20 cellular contexts compared by ENCODE assay signal in the genomic region with DNA sequence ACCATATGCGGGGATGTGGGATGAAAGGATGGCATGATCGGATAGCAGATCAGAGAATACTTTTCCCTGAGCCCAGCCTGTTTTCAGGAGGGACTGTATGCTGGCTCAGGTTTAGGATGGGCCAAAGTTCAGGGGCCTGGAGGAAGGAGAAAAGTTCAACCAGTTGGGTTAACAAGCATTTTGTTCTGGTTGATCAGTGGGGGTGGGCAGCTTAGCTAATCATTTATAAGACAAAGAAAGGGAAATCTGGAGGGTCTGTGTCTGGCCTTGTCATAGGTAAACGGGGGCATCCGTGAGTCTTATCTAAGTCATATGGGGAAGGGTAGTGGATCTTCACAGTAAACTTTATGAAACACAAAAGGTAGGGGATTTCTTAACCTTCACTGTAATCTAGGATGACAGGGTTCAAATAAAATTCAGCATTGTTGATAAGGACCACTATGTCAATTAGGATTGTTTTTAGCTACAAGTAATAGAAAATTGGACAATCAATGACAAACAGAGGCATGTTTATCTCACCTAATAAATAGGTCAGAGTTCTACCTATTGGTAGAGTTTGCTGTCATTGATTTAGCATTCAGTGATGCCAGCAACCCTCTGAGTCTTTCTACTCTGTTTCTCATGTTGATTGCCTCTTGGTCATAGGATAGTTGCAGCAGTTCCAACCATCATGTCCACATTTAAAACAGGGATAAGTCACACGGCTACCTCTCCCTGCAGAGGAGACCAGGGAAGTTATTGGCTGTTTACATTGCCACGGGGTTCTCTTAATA. TPM values are rescaled to one million over a fixed set of nuclear protein-coding genes. Genes with fewer than 3 reads are reported as not detected.
DNase-seq lines count a peak whose midpoint lies in the region; ATAC-seq, FAIRE-seq and TF ChIP-seq lines count a peak whose summit lies in the region.
"Had no signal": no experiment of that assay in that cellular context is flagged by ENCODE, and none has a peak within 500 bp of the region (broad histone marks: within the 10 kb centered on the region; RNA-seq: fewer than 3 reads in every experiment).

No MANE protein-coding gene starts in this region.

- H4K20me1 ChIP-seq in osteoblast (ENCODE audit: insufficient read depth, low read length): peaks cover 31% of the 10 kb centered on the region

- intact Hi-C loops in kidney (cut with DNase I): no loop called here
- intact Hi-C loops in CD8-positive, alpha-beta T cell (cut with DNase I, micrococcal nuclease): no loop called here

- no peak for ATAC-seq in A549
- no peak for ATAC-seq in CD8-positive, alpha-beta T cell

- H3K36me3 ChIP-seq in kidney (ENCODE audit: control insufficient read depth in 1 of 2, insufficient read depth in 2 of 2, low read length in 2 of 2) (no peaks in the 10 kb centered on the region), liver (ENCODE audit: control insufficient read depth in 4 of 4, insufficient read depth in 3 of 4, low read depth in 1 of 4, low read length in 3 of 4) (peaks cover 0 to 1% (median 0%) of the 10 kb centered on the region in 4 donors), osteoblast (ENCODE audit: insufficient read depth, low read length) (no peaks in the 10 kb centered on the region), MG63 (no peaks in the 10 kb centered on the region)
- no peaks in the 10 kb centered on the region for H3K36me3 ChIP-seq in CD8-positive, alpha-beta T cell (ENCODE audit: insufficient read depth, low read length)
- H3K36me3 ChIP-seq: HAP-1 had no signal

- no peaks in the 10 kb centered on the region for H3K27me3 Mint-ChIP-seq in CD8-positive, alpha-beta T cell (ENCODE audit: low read depth)
- no peaks in the 10 kb centered on the region for H3K27me3 Mint-ChIP-seq in activated CD4-positive, alpha-beta T cell treated with anti-CD3 and anti-CD28 coated beads, Interleukin-2, amount 10 ng/mL, durations not matched to agents 7 days and 5 days
- H3K27me3 Mint-ChIP-seq: CD4-positive, alpha-beta T cell had no signal

- no peak overlapping the region for H3K4me3 Mint-ChIP-seq in CD8-positive, alpha-beta T cell
- no peak overlapping the region for H3K4me3 Mint-ChIP-seq in activated CD4-positive, alpha-beta T cell treated with anti-CD3 and anti-CD28 coated beads, Interleukin-2, amount 10 ng/mL, durations not matched to agents 7 days and 5 days
- H3K4me3 Mint-ChIP-seq: CD4-positive, alpha-beta T cell; HFFc6 had no signal

- POLR2A ChIA-PET in A549 (lab: Yijun Ruan, JAX): interaction anchor here (1.5 kb wide), 1 partner anchor 11 kb away, joined by 4 read pairs; a partner anchor contains a TSS
- POLR2A ChIA-PET in CD8-positive, alpha-beta T cell (lab: Charles Lee): no interaction called here
- POLR2A ChIA-PET in activated CD4-positive, alpha-beta T cell treated with anti-CD3 and anti-CD28 coated beads, Interleukin-2, amount 10 ng/mL, durations not matched to agents 7 days and 5 days (lab: Charles Lee): no interaction called here

- H3K4me1 Mint-ChIP-seq in CD8-positive, alpha-beta T cell (ENCODE audit: low read depth): no peaks in the 10 kb centered on the region
- peaks cover 2% of the 10 kb centered on the region for H3K4me1 Mint-ChIP-seq in activated CD4-positive, alpha-beta T cell treated with anti-CD3 and anti-CD28 coated beads, Interleukin-2, amount 10 ng/mL, durations not matched to agents 7 days and 5 days

- H3K27me3 ChIP-seq in liver (ENCODE audit: control insufficient read depth in 4 of 4, insufficient read depth in 4 of 4, low read length in 3 of 4) (no peaks in the 10 kb centered on the region), osteoblast (ENCODE audit: insufficient read depth, low read length) (no peaks in the 10 kb centered on the region), MG63 (no peaks in the 10 kb centered on the region)
- H3K27me3 ChIP-seq in CD8-positive, alpha-beta T cell (ENCODE audit: insufficient read depth, low read length): no peaks in the 10 kb centered on the region
- H3K27me3 ChIP-seq: BLaER1 treated with 17β-estradiol and CSF1 and Interleukin-3, amounts not matched to agents 10 nM and 100 nM had no signal

- H3K27ac Mint-ChIP-seq in CD8-positive, alpha-beta T cell: no peak overlapping the region
- no peak overlapping the region for H3K27ac Mint-ChIP-seq in activated CD4-positive, alpha-beta T cell treated with anti-CD3 and anti-CD28 coated beads, Interleukin-2, amount 10 ng/mL, durations not matched to agents 7 days and 5 days
- H3K27ac Mint-ChIP-seq: CD4-positive, alpha-beta T cell; HFFc6 had no signal

- FAIRE-seq in A549 (lab: Jason Lieb, UNC): peak; percentile 46
- FAIRE-seq in kidney (lab: Jason Lieb, UNC): no peak
- FAIRE-seq: GM12891, GM19239, H1 had no signal

- TF ChIP-seq CTCF in A549 (IDR thresholded peaks at IDR 0.05) (no peak), kidney (IDR thresholded peaks at IDR 0.05; ENCODE audit: borderline replicate concordance, extremely low read depth, insufficient read depth) (no peak), liver (IDR thresholded peaks at IDR 0.05; ENCODE audit: low read depth, low read length, missing input control) (no peak), osteoblast (IDR thresholded peaks at IDR 0.05; ENCODE audit: extremely low read depth, low read depth, low read length) (no peak)
- no peak for TF ChIP-seq CTCF in CD8-positive, alpha-beta T cell (IDR thresholded peaks at IDR 0.05)

- H3K9me3 Mint-ChIP-seq in CD8-positive, alpha-beta T cell: no peaks in the 10 kb centered on the region
- H3K9me3 Mint-ChIP-seq in activated CD4-positive, alpha-beta T cell treated with anti-CD3 and anti-CD28 coated beads, Interleukin-2, amount 10 ng/mL, durations not matched to agents 7 days and 5 days: peaks cover 2% of the 10 kb centered on the region
- H3K9me3 Mint-ChIP-seq: CD4-positive, alpha-beta T cell; HFFc6 had no signal

- H3K4me2 ChIP-seq in A549: no peak overlapping the region
- no peak overlapping the region for H3K4me2 ChIP-seq in osteoblast (ENCODE audit: insufficient read depth, low read length)

- peaks cover 75% of the 10 kb centered on the region for H3K79me2 ChIP-seq in osteoblast (ENCODE audit: insufficient read depth, low read length)

- H3K9me3 ChIP-seq in A549 (no peaks in the 10 kb centered on the region), kidney (ENCODE audit: control insufficient read depth in 1 of 2, low read length in 2 of 2) (no peaks in the 10 kb centered on the region), liver (ENCODE audit: control insufficient read depth in 4 of 4, low read length in 3 of 4) (no peaks in the 10 kb centered on the region), osteoblast (ENCODE audit: low read depth, low read length) (no peaks in the 10 kb centered on the region), MG63 (no peaks in the 10 kb centered on the region)
- H3K9me3 ChIP-seq in CD8-positive, alpha-beta T cell (ENCODE audit: low read length): no peaks in the 10 kb centered on the region
- H3K9me3 ChIP-seq: HAP-1 had no signal

- H2AFZ ChIP-seq in osteoblast (ENCODE audit: low read length): no peak overlapping the region

- TF ChIP-seq POLR2A in A549 (IDR thresholded peaks at IDR 0.05; ENCODE audit: low read length): no peak

- no peak for DNase-seq in A549 (ENCODE audit: low read depth in 1 of 2, low spot score in 1 of 2)
- no peak for DNase-seq in kidney
- DNase-seq in osteoblast (ENCODE audit: insufficient read length, low spot score, missing footprints): peak; percentile 4
- no peak for DNase-seq in activated T-cell treated with anti-CD3 and anti-CD28 coated beads, Interleukin-2, amount 50 U/mL, for 1 hour
- DNase-seq in MG63: no peak
- no peak for DNase-seq in CD8-positive, alpha-beta T cell
- no peak for DNase-seq in activated CD4-positive, alpha-beta T cell treated with anti-CD3 and anti-CD28 coated beads, Interleukin-2, amount 10 ng/mL, durations not matched to agents 7 days and 5 days
- DNase-seq: 8988T; ACHN; CD4-positive, alpha-beta T cell; DMS79; EL; HFFc6 had no signal

- H3K27ac ChIP-seq in A549 (no peak overlapping the region), kidney (ENCODE audit: low read depth in 2 of 2, low read length in 2 of 2) (no peak overlapping the region), liver (ENCODE audit: low read depth in 1 of 2, low read length in 2 of 2) (peak overlapping the region; percentile 66 to 69), osteoblast (ENCODE audit: low read depth, low read length) (no peak overlapping the region)
- H3K27ac ChIP-seq in CD8-positive, alpha-beta T cell (ENCODE audit: low read depth, low read length): no peak overlapping the region
- H3K27ac ChIP-seq: BLaER1 treated with 17β-estradiol and CSF1 and Interleukin-3, amounts not matched to agents 10 nM and 100 nM; HL-60 had no signal

- H3K4me1 ChIP-seq in A549 (no peaks in the 10 kb centered on the region), kidney (ENCODE audit: control insufficient read depth in 1 of 2, insufficient read depth in 1 of 2, low read depth in 1 of 2, low read length in 2 of 2) (peaks cover 6 to 11% of the 10 kb centered on the region in 2 donors), liver (ENCODE audit: control insufficient read depth in 4 of 4, insufficient read depth in 4 of 4, low read length in 3 of 4) (peaks cover 5 to 55% (median 27%) of the 10 kb centered on the region in 4 donors), osteoblast (ENCODE audit: insufficient read depth, low read length) (peaks cover 8% of the 10 kb centered on the region)
- no peaks in the 10 kb centered on the region for H3K4me1 ChIP-seq in CD8-positive, alpha-beta T cell (ENCODE audit: insufficient read depth, low read length)
- H3K4me1 ChIP-seq: HAP-1 had no signal

- TF ChIP-seq RAD21 in A549 (conservative IDR thresholded peaks at IDR 0.05 in 1 of 2, IDR thresholded peaks at IDR 0.05 in 1 of 2): no peak
- peak in 1 of 2 donors; percentile 59 for TF ChIP-seq RAD21 in liver (IDR thresholded peaks at IDR 0.05)

- 83% methylated on average over 6 of the region's 6 CpGs for WGBS in A549 (ENCODE audit: missing lambda C conversion rate)
- WGBS in liver: 40% methylated on average over 6 of the region's 6 CpGs

- H3K4me3 ChIP-seq in A549 (no peak overlapping the region), kidney (ENCODE audit: low read length in 2 of 2) (peak overlapping the region; percentile 6 to 24), liver (ENCODE audit: low read depth in 1 of 3, low read length in 3 of 3) (peak overlapping the region in 2 of 3 donors; percentile 3 to 4), osteoblast (ENCODE audit: insufficient read depth, low read length) (no peak overlapping the region), MG63 (no peak overlapping the region)
- H3K4me3 ChIP-seq in CD8-positive, alpha-beta T cell (ENCODE audit: low read depth, low read length): no peak overlapping the region
- H3K4me3 ChIP-seq: BLaER1 treated with 17β-estradiol and CSF1 and Interleukin-3, amounts not matched to agents 10 nM and 100 nM; HAP-1 had no signal

- H3K9ac ChIP-seq in kidney (ENCODE audit: low read length in 2 of 2) (no peak overlapping the region), liver (ENCODE audit: low read depth in 1 of 2, low read length in 2 of 2) (peak overlapping the region in 1 of 2 donors; percentile 79)
- H3K9ac ChIP-seq: BLaER1 treated with 17β-estradiol and CSF1 and Interleukin-3, amounts not matched to agents 10 nM and 100 nM had no signal

- H3K36me3 Mint-ChIP-seq in CD8-positive, alpha-beta T cell: peaks cover 2% of the 10 kb centered on the region
- no peaks in the 10 kb centered on the region for H3K36me3 Mint-ChIP-seq in activated CD4-positive, alpha-beta T cell treated with anti-CD3 and anti-CD28 coated beads, Interleukin-2, amount 10 ng/mL, durations not matched to agents 7 days and 5 days (ENCODE audit: low read depth)

- no peak for TF ChIP-seq EP300 in A549 (IDR thresholded peaks at IDR 0.05)

- CTCF ChIA-PET in A549 (lab: Yijun Ruan, JAX): interaction anchor here (3.0 to 7.0 kb wide), 3 partner anchors 8 to 235 kb away, joined by 12 to 36 read pairs (median 19); a partner anchor contains a TSS
- CTCF ChIA-PET in CD8-positive, alpha-beta T cell (lab: Charles Lee): interaction anchor here (0.6 kb wide), 1 partner anchor 12 kb away, joined by 3 read pairs; no protein-coding TSS in a partner anchor
- CTCF ChIA-PET in activated CD4-positive, alpha-beta T cell treated with anti-CD3 and anti-CD28 coated beads, Interleukin-2, amount 10 ng/mL, durations not matched to agents 7 days and 5 days (lab: Charles Lee): interaction anchor here (1.2 kb wide), 1 partner anchor 11 kb away, joined by 3 read pairs; no protein-coding TSS in a partner anchor

RNA-seq across cellular contexts. Expression of a gene that starts 11.4 kb away (rescaled TPM):
- 28.0 and 31.5 TPM in 2 replicates for polyA plus RNA-seq in A549 (2011; rRNA removed)
- polyA plus RNA-seq in A549 (2012; cell fraction: cytosol; rRNA removed): 18.1 and 18.3 TPM in 2 replicates
- polyA plus RNA-seq in A549 (2012; cell fraction: nucleus; rRNA removed): 6.1 and 11.4 TPM in 2 replicates
- 16.6 to 17.5 TPM (median 17.1 TPM) in 3 replicates for polyA plus RNA-seq in A549 (2017; fragmentation: RNase III; extraction: RNeasy Plus Mini Kit Qiagen cat#74134 plus additional on column Dnase treatment)
- polyA minus RNA-seq in A549 (2011; rRNA and poly(A)+ RNA removed): 15.6 and 20.7 TPM in 2 replicates
- 18.7 TPM for total RNA-seq in kidney
- 39.2 TPM for polyA plus RNA-seq in kidney (ENCODE audit: insufficient read depth, low read depth, low replicate concordance)
- 10 to 100 TPM; 25.0 to 79.0 TPM for total RNA-seq in liver
- polyA plus RNA-seq in liver: 10 to 100 TPM; 38.6 to 73.0 TPM
- 9.4 and 9.8 TPM in 2 replicates for total RNA-seq in osteoblast
- total RNA-seq in MG63 (2014; rRNA removed; shearing (Covaris generic); ENCODE audit: low replicate concordance): 11.3 and 21.4 TPM in 2 replicates
- total RNA-seq in CD8-positive, alpha-beta T cell: 1 to 10 TPM in 1 of 2 experiments, under 1 TPM in 1; 0.56 to 1.2 TPM
- total RNA-seq in activated CD4-positive, alpha-beta T cell treated with anti-CD3 and anti-CD28 coated beads, Interleukin-2, amount 10 ng/mL, durations not matched to agents 7 days and 5 days: 1 to 10 TPM; 6.5 TPM

RNA-seq across cellular contexts. Expression of a gene that starts 39.6 kb away (rescaled TPM):
- 0.07 TPM in 1 of 2 replicates, not detected in the other for polyA plus RNA-seq in A549 (2011; rRNA removed)
- polyA plus RNA-seq in A549 (2012; cell fraction: cytosol; rRNA removed): not detected in 2 replicates
- not detected in 2 replicates for polyA plus RNA-seq in A549 (2012; cell fraction: nucleus; rRNA removed)
- polyA plus RNA-seq in A549 (2017; fragmentation: RNase III; extraction: RNeasy Plus Mini Kit Qiagen cat#74134 plus additional on column Dnase treatment): not detected in 3 replicates
- polyA minus RNA-seq in A549 (2011; rRNA and poly(A)+ RNA removed): not detected in 2 replicates
- 7.2 TPM for total RNA-seq in kidney
- 0.67 TPM for polyA plus RNA-seq in kidney (ENCODE audit: insufficient read depth, low read depth, low replicate concordance)
- total RNA-seq in liver: 1 to 10 TPM in 1 of 2 donors, under 1 TPM in 1; 0.09 to 4.8 TPM
- polyA plus RNA-seq in liver: 1 to 10 TPM; 2.2 to 2.4 TPM
- 0.36 and 0.59 TPM in 2 replicates for total RNA-seq in osteoblast
- not detected in 2 replicates for total RNA-seq in MG63 (2014; rRNA removed; shearing (Covaris generic); ENCODE audit: low replicate concordance)
- total RNA-seq in CD8-positive, alpha-beta T cell: not detected
- not detected for total RNA-seq in activated CD4-positive, alpha-beta T cell treated with anti-CD3 and anti-CD28 coated beads, Interleukin-2, amount 10 ng/mL, durations not matched to agents 7 days and 5 days
- total RNA-seq: CD4-positive, alpha-beta T cell had no signal

Comparison
In these comparisons a context has a peak if more than half of its experiments do, and no peak if none do; other contexts are left out.
1. H3K27ac ChIP-seq: peak in liver (2 of 2); none in A549 (0 of 2), kidney (0 of 2), osteoblast (single experiment) and CD8-positive, alpha-beta T cell (single experiment).
2. H3K4me3 ChIP-seq: peak in kidney (2 of 2) and liver (2 of 3); none in A549 (single experiment), osteoblast (single experiment), MG63 (single experiment) and CD8-positive, alpha-beta T cell (single experiment).